In the genomic region with DNA sequence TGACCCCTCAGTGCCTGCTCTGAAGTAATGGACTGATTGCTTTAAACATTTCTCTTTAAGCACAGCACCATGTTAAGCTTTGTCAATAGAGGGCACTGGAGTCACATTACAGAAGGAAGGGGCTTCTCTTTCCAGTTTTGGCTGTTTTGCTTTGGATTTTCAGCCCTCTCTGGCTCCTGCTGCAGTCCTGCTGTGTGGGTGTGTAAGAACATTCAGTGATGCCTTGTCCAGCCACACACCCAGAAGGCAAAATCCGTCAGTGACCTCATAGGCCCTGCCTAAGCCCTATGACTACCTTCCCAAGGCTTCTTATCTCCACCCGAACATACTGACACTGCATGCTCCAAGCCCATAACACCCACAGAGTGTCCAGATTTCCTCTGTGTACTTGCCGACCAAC, we compare ENCODE assay signal across 1 cellular context.
TF ChIP-seq lines count a peak whose summit lies in the region.

No MANE protein-coding gene starts in this region.

TF ChIP-seq in GM12878, 131 proteins besides CTCF, POLR2A, EP300 and RAD21 (continued from another document):
- TF ChIP-seq, protein P1, sequence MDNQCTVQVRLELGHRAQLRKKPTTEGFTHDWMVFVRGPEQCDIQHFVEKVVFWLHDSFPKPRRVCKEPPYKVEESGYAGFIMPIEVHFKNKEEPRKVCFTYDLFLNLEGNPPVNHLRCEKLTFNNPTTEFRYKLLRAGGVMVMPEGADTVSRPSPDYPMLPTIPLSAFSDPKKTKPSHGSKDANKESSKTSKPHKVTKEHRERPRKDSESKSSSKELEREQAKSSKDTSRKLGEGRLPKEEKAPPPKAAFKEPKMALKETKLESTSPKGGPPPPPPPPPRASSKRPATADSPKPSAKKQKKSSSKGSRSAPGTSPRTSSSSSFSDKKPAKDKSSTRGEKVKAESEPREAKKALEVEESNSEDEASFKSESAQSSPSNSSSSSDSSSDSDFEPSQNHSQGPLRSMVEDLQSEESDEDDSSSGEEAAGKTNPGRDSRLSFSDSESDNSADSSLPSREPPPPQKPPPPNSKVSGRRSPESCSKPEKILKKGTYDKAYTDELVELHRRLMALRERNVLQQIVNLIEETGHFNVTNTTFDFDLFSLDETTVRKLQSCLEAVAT (IDR thresholded peaks at IDR 0.05) = no peak
- TF ChIP-seq, protein P2, sequence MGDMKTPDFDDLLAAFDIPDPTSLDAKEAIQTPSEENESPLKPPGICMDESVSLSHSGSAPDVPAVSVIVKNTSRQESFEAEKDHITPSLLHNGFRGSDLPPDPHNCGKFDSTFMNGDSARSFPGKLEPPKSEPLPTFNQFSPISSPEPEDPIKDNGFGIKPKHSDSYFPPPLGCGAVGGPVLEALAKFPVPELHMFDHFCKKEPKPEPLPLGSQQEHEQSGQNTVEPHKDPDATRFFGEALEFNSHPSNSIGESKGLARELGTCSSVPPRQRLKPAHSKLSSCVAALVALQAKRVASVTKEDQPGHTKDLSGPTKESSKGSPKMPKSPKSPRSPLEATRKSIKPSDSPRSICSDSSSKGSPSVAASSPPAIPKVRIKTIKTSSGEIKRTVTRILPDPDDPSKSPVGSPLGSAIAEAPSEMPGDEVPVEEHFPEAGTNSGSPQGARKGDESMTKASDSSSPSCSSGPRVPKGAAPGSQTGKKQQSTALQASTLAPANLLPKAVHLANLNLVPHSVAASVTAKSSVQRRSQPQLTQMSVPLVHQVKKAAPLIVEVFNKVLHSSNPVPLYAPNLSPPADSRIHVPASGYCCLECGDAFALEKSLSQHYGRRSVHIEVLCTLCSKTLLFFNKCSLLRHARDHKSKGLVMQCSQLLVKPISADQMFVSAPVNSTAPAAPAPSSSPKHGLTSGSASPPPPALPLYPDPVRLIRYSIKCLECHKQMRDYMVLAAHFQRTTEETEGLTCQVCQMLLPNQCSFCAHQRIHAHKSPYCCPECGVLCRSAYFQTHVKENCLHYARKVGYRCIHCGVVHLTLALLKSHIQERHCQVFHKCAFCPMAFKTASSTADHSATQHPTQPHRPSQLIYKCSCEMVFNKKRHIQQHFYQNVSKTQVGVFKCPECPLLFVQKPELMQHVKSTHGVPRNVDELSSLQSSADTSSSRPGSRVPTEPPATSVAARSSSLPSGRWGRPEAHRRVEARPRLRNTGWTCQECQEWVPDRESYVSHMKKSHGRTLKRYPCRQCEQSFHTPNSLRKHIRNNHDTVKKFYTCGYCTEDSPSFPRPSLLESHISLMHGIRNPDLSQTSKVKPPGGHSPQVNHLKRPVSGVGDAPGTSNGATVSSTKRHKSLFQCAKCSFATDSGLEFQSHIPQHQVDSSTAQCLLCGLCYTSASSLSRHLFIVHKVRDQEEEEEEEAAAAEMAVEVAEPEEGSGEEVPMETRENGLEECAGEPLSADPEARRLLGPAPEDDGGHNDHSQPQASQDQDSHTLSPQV (IDR thresholded peaks at IDR 0.05) = no peak
